ENCODE assay signal across 25 cellular contexts in genomic region chr18:53606792-53607191, GRCh38.
A peak's percentile ranks its signal among the peaks of the same experiment; 100 is the strongest.
DNase-seq lines count a peak whose midpoint lies in the region; ATAC-seq, FAIRE-seq and TF ChIP-seq lines count a peak whose summit lies in the region.
"Had no signal": no experiment of that assay in that cellular context is flagged by ENCODE, and none has a peak within 500 bp of the region (broad histone marks: within the 10 kb centered on the region; RNA-seq: fewer than 3 reads in every experiment).

No MANE protein-coding gene starts in this region.

- no peak overlapping the region for H2BK120ac ChIP-seq in neuronal stem cell (ENCODE audit: low read depth, low read length)

- H3K23ac ChIP-seq in neuronal stem cell (ENCODE audit: low read depth, low read length, poor library complexity) = no peak overlapping the region

- no peaks in the 10 kb centered on the region for H3F3A ChIP-seq in SK-N-SH (replicated peaks; ENCODE audit: insufficient read depth)

- H4K8ac ChIP-seq in neuronal stem cell (ENCODE audit: low read depth, low read length) = no peak overlapping the region

- no peaks in the 10 kb centered on the region for H3K27me3 Mint-ChIP-seq in naive thymus-derived CD8-positive, alpha-beta T cell
- H3K27me3 Mint-ChIP-seq: B cell; CD4-positive, alpha-beta T cell had no signal

- H3K9me3 Mint-ChIP-seq in naive thymus-derived CD8-positive, alpha-beta T cell = peaks cover 0 to 7% (median 2%) of the 10 kb centered on the region in 9 donors
- H3K9me3 Mint-ChIP-seq: CD8-positive, alpha-beta T cell had no signal

- FAIRE-seq in D721Med (lab: Jason Lieb, UNC) = peak; percentile 58
- FAIRE-seq: A549, GM12878, GM12892, GM18507 had no signal

- no peaks in the 10 kb centered on the region for H3K79me1 ChIP-seq in neuronal stem cell (ENCODE audit: low read depth, low read length)

- no peak overlapping the region for H3K9ac ChIP-seq in SK-N-SH
- H3K9ac ChIP-seq in neuronal stem cell (ENCODE audit: low read depth, low read length, poor library complexity) = no peak overlapping the region
- H3K9ac ChIP-seq: BLaER1 treated with 17β-estradiol and CSF1 and Interleukin-3, amounts not matched to agents 10 nM and 100 nM had no signal

- H2AK5ac ChIP-seq in neuronal stem cell (ENCODE audit: low read depth, low read length) = no peak overlapping the region

- H3K18ac ChIP-seq in neuronal stem cell (ENCODE audit: low read length) = no peak overlapping the region

- H3K27ac Mint-ChIP-seq in naive thymus-derived CD8-positive, alpha-beta T cell = no peak overlapping the region
- H3K27ac Mint-ChIP-seq: B cell; CD4-positive, alpha-beta T cell; CD8-positive, alpha-beta T cell had no signal

- H3K4me2 ChIP-seq in SK-N-SH (no peak overlapping the region), neuronal stem cell (ENCODE audit: insufficient read depth, low read length, poor library complexity, severe bottlenecking) (no peak overlapping the region)
- H3K4me2 ChIP-seq: A549; BLaER1 treated with 17β-estradiol and CSF1 and Interleukin-3, amounts not matched to agents 10 nM and 100 nM had no signal

- H3K14ac ChIP-seq in neuronal stem cell (ENCODE audit: low read length) = no peak overlapping the region

- H3K27me3 ChIP-seq in SK-N-SH (ENCODE audit: insufficient read depth) (no peaks in the 10 kb centered on the region), neuronal stem cell (ENCODE audit: control insufficient read depth in 3 of 3, insufficient read depth in 3 of 3, low read depth in 1 of 3, low read length in 3 of 3) (no peaks in the 10 kb centered on the region)
- H3K27me3 ChIP-seq: BLaER1 treated with 17β-estradiol and CSF1 and Interleukin-3, amounts not matched to agents 10 nM and 100 nM had no signal

- H3K4ac ChIP-seq in neuronal stem cell (ENCODE audit: low read length) = no peak overlapping the region

- POLR2A ChIA-PET in SK-N-SH (lab: Yijun Ruan, JAX) = no interaction called here
- POLR2A ChIA-PET in naive thymus-derived CD8-positive, alpha-beta T cell (lab: Charles Lee) = no interaction called here

- no peak overlapping the region for H2BK12ac ChIP-seq in neuronal stem cell (ENCODE audit: low read length)

- H3K36me3 Mint-ChIP-seq in naive thymus-derived CD8-positive, alpha-beta T cell = no peaks in the 10 kb centered on the region
- H3K36me3 Mint-ChIP-seq: CD8-positive, alpha-beta T cell had no signal

- H3K4me1 Mint-ChIP-seq in naive thymus-derived CD8-positive, alpha-beta T cell = no peaks in the 10 kb centered on the region
- H3K4me1 Mint-ChIP-seq: B cell had no signal

- no peak overlapping the region for H2BK5ac ChIP-seq in neuronal stem cell (ENCODE audit: low read length)

- H3K79me2 ChIP-seq in SK-N-SH (ENCODE audit: insufficient read depth) = no peaks in the 10 kb centered on the region

- no peak overlapping the region for H3K4me3 Mint-ChIP-seq in naive thymus-derived CD8-positive, alpha-beta T cell
- H3K4me3 Mint-ChIP-seq: B cell; CD4-positive, alpha-beta T cell; CD8-positive, alpha-beta T cell had no signal

- peak in 1 of 2 experiments; percentile 57; a peak in 2 of 4 replicates for TF ChIP-seq EP300 in SK-N-SH (IDR thresholded peaks at IDR 0.05; ENCODE audit: borderline replicate concordance in 1 of 2, low read depth in 1 of 2, low read length in 1 of 2)

- no peaks in the 10 kb centered on the region for H4K20me1 ChIP-seq in SK-N-SH (ENCODE audit: insufficient read depth)
- H4K20me1 ChIP-seq: BLaER1 treated with 17β-estradiol and CSF1 and Interleukin-3, amounts not matched to agents 10 nM and 100 nM had no signal

- no peak for ATAC-seq in naive thymus-derived CD8-positive, alpha-beta T cell
- ATAC-seq: A549; CD8-positive, alpha-beta T cell; GM12878 had no signal

- H3K4me1 ChIP-seq in SK-N-SH (ENCODE audit: control insufficient read depth in 1 of 2, insufficient read depth in 2 of 2, low read depth in 1 of 2, low read length in 1 of 2) = peaks cover 0 to 3% of the 10 kb centered on the region in 2 experiments; a peak in 2 of 4 replicates
- no peaks in the 10 kb centered on the region for H3K4me1 ChIP-seq in neuronal stem cell (ENCODE audit: control insufficient read depth in 2 of 2, insufficient read depth in 1 of 2, low read depth in 1 of 2, low read length in 2 of 2)
- H3K4me1 ChIP-seq: A549; BLaER1 treated with 17β-estradiol and CSF1 and Interleukin-3, amounts not matched to agents 10 nM and 100 nM; Caco-2 had no signal

- no peak for DNase-seq in D721Med (ENCODE audit: insufficient read length, low spot score)
- DNase-seq in SK-N-SH = no peak
- DNase-seq in neuronal stem cell (ENCODE audit: low spot score) = no peak
- DNase-seq in naive thymus-derived CD8-positive, alpha-beta T cell = no peak
- no peak for DNase-seq in activated naive CD4-positive, alpha-beta T cell treated with anti-CD3 and anti-CD28 coated beads, Interleukin-2, amount 50 U/mL, for 16 hours
- DNase-seq: AML-193; Caco-2; Calu3; CD4-positive, alpha-beta T cell; CD8-positive, alpha-beta T cell; DMS 273 treated with DMSO at 0.1 percent for 48 hours; DMS153; DMS53; DMS79; DND-41; EL; GDM1 had no signal

- H2AFZ ChIP-seq in SK-N-SH (ENCODE audit: low read depth) = no peak overlapping the region
- peak overlapping the region; percentile 17 for H2AFZ ChIP-seq in neuronal stem cell (ENCODE audit: low read length)

- CTCF ChIA-PET in SK-N-SH (lab: Yijun Ruan, JAX) = interaction anchor here (0.9 kb wide), 1 partner anchor 39 kb away, joined by 3 read pairs; no protein-coding TSS in a partner anchor

- H3K27ac ChIP-seq in SK-N-SH (ENCODE audit: low read depth in 2 of 2, low read length in 1 of 2) (peak overlapping the region in 1 of 2 experiments; percentile 67; a peak in 2 of 4 replicates), neuronal stem cell (replicated peaks; ENCODE audit: low read length) (no peak overlapping the region)
- H3K27ac ChIP-seq: 22Rv1; A549; BLaER1 treated with 17β-estradiol and CSF1 and Interleukin-3, amounts not matched to agents 10 nM and 100 nM; C4-2B had no signal

- H4K91ac ChIP-seq in neuronal stem cell (ENCODE audit: low read depth, low read length, poor library complexity) = no peak overlapping the region

- TF ChIP-seq RAD21 in SK-N-SH (IDR thresholded peaks at IDR 0.05; ENCODE audit: low read length) = no peak

- H3K36me3 ChIP-seq in SK-N-SH (replicated peaks in 1 of 2; ENCODE audit: control insufficient read depth in 1 of 2, insufficient read depth in 2 of 2, low read length in 1 of 2) (no peaks in the 10 kb centered on the region), neuronal stem cell (replicated peaks in 1 of 2; ENCODE audit: control insufficient read depth in 2 of 2, insufficient read depth in 2 of 2, low read length in 2 of 2) (no peaks in the 10 kb centered on the region)
- H3K36me3 ChIP-seq: BLaER1 treated with 17β-estradiol and CSF1 and Interleukin-3, amounts not matched to agents 10 nM and 100 nM had no signal

- no peak overlapping the region for H2BK15ac ChIP-seq in neuronal stem cell (ENCODE audit: low read length)

- no peaks in the 10 kb centered on the region for H3K9me2 ChIP-seq in SK-N-SH

- H3K9me3 ChIP-seq in SK-N-SH (no peaks in the 10 kb centered on the region), neuronal stem cell (replicated peaks in 1 of 2; ENCODE audit: control insufficient read depth in 2 of 2, insufficient read depth in 1 of 2, low read depth in 1 of 2, low read length in 2 of 2) (no peaks in the 10 kb centered on the region)
- H3K9me3 ChIP-seq: A549; BLaER1 treated with 17β-estradiol and CSF1 and Interleukin-3, amounts not matched to agents 10 nM and 100 nM; Caco-2 had no signal

- H3K4me3 ChIP-seq in SK-N-SH (ENCODE audit: low read depth in 2 of 2, low read length in 1 of 2) (no peak overlapping the region), neuronal stem cell (ENCODE audit: low read length in 2 of 2) (no peak overlapping the region)
- H3K4me3 ChIP-seq: A549; BLaER1 treated with 17β-estradiol and CSF1 and Interleukin-3, amounts not matched to agents 10 nM and 100 nM; GM12878 had no signal

- TF ChIP-seq CTCF in D721Med (IDR thresholded peaks at IDR 0.05; ENCODE audit: insufficient read depth, missing control alignments) (no peak), SK-N-SH (IDR thresholded peaks at IDR 0.05) (no peak)

TF ChIP-seq in SK-N-SH, 30 proteins besides CTCF, POLR2A, EP300 and RAD21:
- TF ChIP-seq GATA2 (CRISPR knock-in tag; IDR thresholded peaks at IDR 0.05) (peak; percentile 65), PBX3 (IDR thresholded peaks at IDR 0.05) (no peak)
